ENCODE assay signal across 8 cellular contexts in genomic region chr7:105808703-105809590, GRCh38.
DNase-seq lines count a peak whose midpoint lies in the region; ATAC-seq and TF ChIP-seq lines count a peak whose summit lies in the region.

No MANE protein-coding gene starts in this region.

- H3K27me3 Mint-ChIP-seq in CD4-positive, alpha-beta memory T cell = no peaks in the 10 kb centered on the region
- no peaks in the 10 kb centered on the region for H3K27me3 Mint-ChIP-seq in effector memory CD8-positive, alpha-beta T cell

- ATAC-seq in GM21360 (IDR thresholded peaks at IDR 0.05; ENCODE audit: unreplicated experiment) (peak; percentile 95), HG03575 (IDR thresholded peaks at IDR 0.05; ENCODE audit: extremely low read depth, insufficient number of reproducible peaks, low FRiP score, unreplicated experiment) (peak; percentile 95)
- peak; percentile 91 for ATAC-seq in effector memory CD8-positive, alpha-beta T cell (replicated peaks)

- peak overlapping the region; percentile 52 to 92 (median 80) for H3K27ac Mint-ChIP-seq in CD4-positive, alpha-beta memory T cell
- peak overlapping the region; percentile 85 to 96 for H3K27ac Mint-ChIP-seq in effector memory CD8-positive, alpha-beta T cell

- peaks cover 0 to 1% (median 0%) of the 10 kb centered on the region in 8 donors for H3K9me3 Mint-ChIP-seq in CD4-positive, alpha-beta memory T cell
- H3K9me3 Mint-ChIP-seq in effector memory CD8-positive, alpha-beta T cell = no peaks in the 10 kb centered on the region

- CTCF ChIA-PET in CD4-positive, alpha-beta memory T cell (lab: Charles Lee; ENCODE audit: partially characterized antibody) = interaction anchor here (0.6 to 3.8 kb wide), 6 partner anchors 9 to 69 kb away, joined by 3 to 20 read pairs (median 3); partner anchors contain the start of gene ATXN7L1

- intact Hi-C loops in CD4-positive, alpha-beta memory T cell (cut with micrococcal nuclease) = loop anchor here (1.0 to 5.0 kb wide), 4 partner anchors 40 to 117 kb away; partner anchors contain the start of gene ATXN7L1
- intact Hi-C loops in vagina (cut with DNase I) = no loop called here

- no peaks in the 10 kb centered on the region for H3K36me3 ChIP-seq in CD4-positive, alpha-beta memory T cell (ENCODE audit: insufficient read depth, low read length)
- H3K36me3 ChIP-seq in vagina = no peaks in the 10 kb centered on the region

- peak overlapping the region; percentile 60 for H3K27ac ChIP-seq in CD4-positive, alpha-beta memory T cell (ENCODE audit: low read depth, low read length)
- no peak overlapping the region for H3K27ac ChIP-seq in vagina

- peak; percentile 60 to 81 (median 62) for DNase-seq in CD4-positive, alpha-beta memory T cell
- peak; percentile 70 for DNase-seq in activated CD4-positive, CD25-positive, alpha-beta regulatory T cell treated with anti-CD3 and anti-CD28 coated beads, Interleukin-2, amount 50 U/mL, for 72 hours
- peak; percentile 52 to 69 (median 54) for DNase-seq in effector memory CD8-positive, alpha-beta T cell
- DNase-seq in stimulated activated CD4-positive, alpha-beta T cell treated with anti-CD3 and anti-CD28 coated beads, TNF-alpha, amount 100 ng/mL, for 1 hour (ENCODE audit: low read depth in 3 of 3, low spot score in 1 of 3) = peak; percentile 22 to 60 (median 46)
- DNase-seq in DMS153 (lab: John Stamatoyannopoulos, UW) (no peak), vagina (ENCODE audit: extremely low spot score in 2 of 2) (no peak)

- peaks cover 56% of the 10 kb centered on the region for H3K4me1 ChIP-seq in CD4-positive, alpha-beta memory T cell (ENCODE audit: insufficient read depth, low read length)
- H3K4me1 ChIP-seq in vagina = peaks cover 21% of the 10 kb centered on the region

- POLR2A ChIA-PET in CD4-positive, alpha-beta memory T cell (lab: Charles Lee; ENCODE audit: partially characterized antibody) = interaction anchor here (0.7 to 5.7 kb wide), 14 partner anchors 9 to 476 kb away, joined by 3 to 53 read pairs (median 3); partner anchors contain the start of genes ATXN7L1 and NAMPT

- TF ChIP-seq CTCF in vagina (IDR thresholded peaks at IDR 0.05) = no peak

- no peaks in the 10 kb centered on the region for H3K27me3 ChIP-seq in CD4-positive, alpha-beta memory T cell (ENCODE audit: insufficient read depth, low read length)
- no peaks in the 10 kb centered on the region for H3K27me3 ChIP-seq in vagina

- H3K9me3 ChIP-seq in CD4-positive, alpha-beta memory T cell (ENCODE audit: control insufficient read depth in 1 of 2, low read length in 2 of 2) = no peaks in the 10 kb centered on the region
- no peaks in the 10 kb centered on the region for H3K9me3 ChIP-seq in vagina

- H3K4me1 Mint-ChIP-seq in CD4-positive, alpha-beta memory T cell = peaks cover 45 to 65% (median 54%) of the 10 kb centered on the region in 4 donors
- H3K4me1 Mint-ChIP-seq in effector memory CD8-positive, alpha-beta T cell (ENCODE audit: low read depth in 2 of 2) = peaks cover 58 to 80% of the 10 kb centered on the region in 2 donors

- H3K4me3 ChIP-seq in CD4-positive, alpha-beta memory T cell (ENCODE audit: low read length in 2 of 2) = peak overlapping the region in 1 of 2 donors; percentile 30
- no peak overlapping the region for H3K4me3 ChIP-seq in vagina

- peak overlapping the region; percentile 2 to 88 (median 55) for H3K4me3 Mint-ChIP-seq in CD4-positive, alpha-beta memory T cell
- peak overlapping the region; percentile 30 to 63 for H3K4me3 Mint-ChIP-seq in effector memory CD8-positive, alpha-beta T cell

- no peak for TF ChIP-seq POLR2A in vagina (IDR thresholded peaks at IDR 0.05)

- peaks cover 0 to 6% of the 10 kb centered on the region in 2 donors for H3K36me3 Mint-ChIP-seq in CD4-positive, alpha-beta memory T cell
- H3K36me3 Mint-ChIP-seq in effector memory CD8-positive, alpha-beta T cell (ENCODE audit: insufficient read depth) = no peaks in the 10 kb centered on the region

Comparison
In these comparisons a context has a peak if more than half of its experiments do, and no peak if none do; other contexts are left out.
1. DNase-seq: peak in CD4-positive, alpha-beta memory T cell (5 of 5), activated CD4-positive, CD25-positive, alpha-beta regulatory T cell treated with anti-CD3 and anti-CD28 coated beads, Interleukin-2, amount 50 U/mL, for 72 hours (single experiment), effector memory CD8-positive, alpha-beta T cell (3 of 3) and stimulated activated CD4-positive, alpha-beta T cell treated with anti-CD3 and anti-CD28 coated beads, TNF-alpha, amount 100 ng/mL, for 1 hour (3 of 3); none in DMS153 (single experiment) and vagina (0 of 2).
2. Peak in every context shown above with its lines, with median percentiles within 50 percentile points of each other: ATAC-seq.